14 cellular contexts compared by ENCODE assay signal in the genomic region with DNA sequence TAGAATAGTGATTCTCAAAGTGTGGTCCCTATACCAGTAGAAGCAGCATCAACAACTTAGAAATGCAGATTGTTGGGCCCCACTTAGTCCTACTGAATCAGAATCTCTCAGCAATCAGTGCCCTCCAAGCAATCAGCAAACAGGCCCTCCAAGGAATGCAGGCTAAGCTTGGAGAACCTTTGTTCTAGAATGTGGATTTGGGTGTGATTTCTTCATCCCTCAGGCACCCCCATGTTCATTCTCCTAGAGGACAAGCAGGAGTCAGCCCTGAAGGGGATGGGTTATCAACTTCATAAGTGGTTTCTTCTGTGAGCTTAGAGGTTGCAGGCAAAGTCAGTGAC. TPM values are rescaled to one million over a fixed set of nuclear protein-coding genes. Genes with fewer than 3 reads are reported as not detected.
DNase-seq lines count a peak whose midpoint lies in the region; ATAC-seq and TF ChIP-seq lines count a peak whose summit lies in the region.
"Had no signal": no experiment of that assay in that cellular context is flagged by ENCODE, and none has a peak within 500 bp of the region (broad histone marks: within the 10 kb centered on the region; RNA-seq: fewer than 3 reads in every experiment).

No MANE protein-coding gene starts in this region.

- no peaks in the 10 kb centered on the region for H3K79me2 ChIP-seq in SU-DHL-6 (ENCODE audit: insufficient read depth, low read length)

- H3K4me1 Mint-ChIP-seq in activated T-cell treated with anti-CD3 and anti-CD28 coated beads, Interleukin-2, amount 50 U/mL, for 72 hours (ENCODE audit: low read depth): peaks cover 82% of the 10 kb centered on the region
- peaks cover 93% of the 10 kb centered on the region for H3K4me1 Mint-ChIP-seq in stimulated activated naive CD8-positive, alpha-beta T cell treated with anti-CD3 and anti-CD28 coated beads, Interleukin-15, amount 100 ng/mL, for 72 hours

- peaks cover 69% of the 10 kb centered on the region for H3F3A ChIP-seq in SU-DHL-6 (ENCODE audit: insufficient read depth)

- H3K27ac ChIP-seq in SU-DHL-6 (ENCODE audit: low read depth, low read length): peak overlapping the region; percentile 91
- H3K27ac ChIP-seq in left lung: peak overlapping the region; percentile 42 to 54
- H3K27ac ChIP-seq: vagina had no signal

- peak overlapping the region; percentile 54 for H3K9ac ChIP-seq in SU-DHL-6 (ENCODE audit: low read length)

- H3K4me2 ChIP-seq in SU-DHL-6 (ENCODE audit: low read depth, low read length, poor library complexity, severe bottlenecking): peak overlapping the region; percentile 67

- H3K27me3 Mint-ChIP-seq in activated T-cell treated with anti-CD3 and anti-CD28 coated beads, Interleukin-2, amount 50 U/mL, for 72 hours (ENCODE audit: low read depth): no peaks in the 10 kb centered on the region
- no peaks in the 10 kb centered on the region for H3K27me3 Mint-ChIP-seq in stimulated activated naive CD8-positive, alpha-beta T cell treated with anti-CD3 and anti-CD28 coated beads, Interleukin-15, amount 100 ng/mL, for 72 hours

- H3K9me3 ChIP-seq in SU-DHL-6 (ENCODE audit: insufficient read depth, low read length): no peaks in the 10 kb centered on the region
- no peaks in the 10 kb centered on the region for H3K9me3 ChIP-seq in left lung
- no peaks in the 10 kb centered on the region for H3K9me3 ChIP-seq in MG63
- H3K9me3 ChIP-seq: BE2C, vagina had no signal

- intact Hi-C loops in left lung (cut with DNase I): no loop called here

- H3K4me3 ChIP-seq in SU-DHL-6 (ENCODE audit: insufficient read depth, low read length, poor library complexity, severe bottlenecking) (no peak overlapping the region), left lung (no peak overlapping the region), MG63 (no peak overlapping the region)
- H3K4me3 ChIP-seq: vagina had no signal

- peak overlapping the region; percentile 78 to 95 for H3K4me3 Mint-ChIP-seq in activated T-cell treated with anti-CD3 and anti-CD28 coated beads, Interleukin-2, amount 50 U/mL, for 72 hours
- H3K4me3 Mint-ChIP-seq in stimulated activated naive CD8-positive, alpha-beta T cell treated with anti-CD3 and anti-CD28 coated beads, Interleukin-15, amount 100 ng/mL, for 72 hours: peak overlapping the region; percentile 81 to 89

- H3K36me3 Mint-ChIP-seq in activated T-cell treated with anti-CD3 and anti-CD28 coated beads, Interleukin-2, amount 50 U/mL, for 72 hours (ENCODE audit: insufficient read depth in 2 of 2): peaks cover 0 to 13% of the 10 kb centered on the region in 2 donors

- no peak overlapping the region for H2AFZ ChIP-seq in SU-DHL-6 (ENCODE audit: low read depth, low read length, severe bottlenecking)

- TF ChIP-seq CTCF in SU-DHL-6 (IDR thresholded peaks at IDR 0.05; ENCODE audit: insufficient read depth, low read length, poor library complexity, severe bottlenecking): no peak
- TF ChIP-seq CTCF in left lung (IDR thresholded peaks at IDR 0.05): no peak

- H3K9me3 Mint-ChIP-seq in activated T-cell treated with anti-CD3 and anti-CD28 coated beads, Interleukin-2, amount 50 U/mL, for 72 hours: no peaks in the 10 kb centered on the region
- peaks cover 0 to 4% of the 10 kb centered on the region in 2 donors for H3K9me3 Mint-ChIP-seq in stimulated activated naive CD8-positive, alpha-beta T cell treated with anti-CD3 and anti-CD28 coated beads, Interleukin-15, amount 100 ng/mL, for 72 hours
- H3K9me3 Mint-ChIP-seq: H9 had no signal

- no peak for DNase-seq in activated T-cell treated with anti-CD3 and anti-CD28 coated beads, Interleukin-2, amount 50 U/mL, for 72 hours
- DNase-seq in activated T-cell treated with anti-CD3 and anti-CD28 coated beads, Interleukin-2, amount 50 U/mL, for 48 hours: no peak
- DNase-seq in left lung (no peak), MG63 (no peak), AG20443 (ENCODE audit: low spot score) (no peak), NCI-H2107 (lab: John Stamatoyannopoulos, UW) (no peak)
- DNase-seq in stimulated activated naive CD8-positive, alpha-beta T cell treated with anti-CD3 and anti-CD28 coated beads, Interleukin-15, amount 100 ng/mL, for 72 hours: no peak
- DNase-seq: BE2C, NCI-H1694 treated with DMSO at 0.1 percent for 48 hours, PC-3, T-helper 9 cell had no signal

- no peaks in the 10 kb centered on the region for H3K9me2 ChIP-seq in SU-DHL-6 (replicated peaks; ENCODE audit: insufficient read depth, low read length)

- H3K36me3 ChIP-seq in SU-DHL-6 (ENCODE audit: low read length) (no peaks in the 10 kb centered on the region), left lung (no peaks in the 10 kb centered on the region), MG63 (no peaks in the 10 kb centered on the region)
- H3K36me3 ChIP-seq: BE2C, vagina had no signal

- peaks cover 16 to 46% of the 10 kb centered on the region in 2 donors for H3K4me1 ChIP-seq in left lung
- H3K4me1 ChIP-seq: BE2C had no signal

- peak in 1 of 2 donors; percentile 29 for ATAC-seq in activated T-cell treated with anti-CD3 and anti-CD28 coated beads, Interleukin-2, amount 50 U/mL, for 72 hours (replicated peaks in 1 of 2)
- ATAC-seq in left lung: peak; percentile 32
- ATAC-seq in stimulated activated naive CD8-positive, alpha-beta T cell treated with anti-CD3 and anti-CD28 coated beads, Interleukin-15, amount 100 ng/mL, for 72 hours: peak; percentile 6
- ATAC-seq: PC-3 had no signal

- peak overlapping the region; percentile 100 for H3K27ac Mint-ChIP-seq in activated T-cell treated with anti-CD3 and anti-CD28 coated beads, Interleukin-2, amount 50 U/mL, for 72 hours
- H3K27ac Mint-ChIP-seq in stimulated activated naive CD8-positive, alpha-beta T cell treated with anti-CD3 and anti-CD28 coated beads, Interleukin-15, amount 100 ng/mL, for 72 hours: peak overlapping the region; percentile 96 to 98

- H3K27me3 ChIP-seq in SU-DHL-6 (ENCODE audit: low read length) (no peaks in the 10 kb centered on the region), left lung (no peaks in the 10 kb centered on the region), MG63 (no peaks in the 10 kb centered on the region)
- H3K27me3 ChIP-seq: BE2C, vagina had no signal

- H4K20me1 ChIP-seq in SU-DHL-6 (ENCODE audit: low read depth, low read length): no peaks in the 10 kb centered on the region

RNA-seq across cellular contexts. Expression of a gene that starts 40.5 kb away (rescaled TPM):
- 10 to 100 TPM; 62.6 to 70.4 TPM for total RNA-seq in activated T-cell treated with anti-CD3 and anti-CD28 coated beads, Interleukin-2, amount 50 U/mL, for 72 hours
- 10 to 100 TPM; 27.5 to 32.0 TPM for total RNA-seq in left lung
- total RNA-seq in MG63 (2014; rRNA removed; shearing (Covaris generic); ENCODE audit: low replicate concordance): 20.8 and 29.5 TPM in 2 replicates
